ENCODE assay signal across 1 cellular context in the genomic region with DNA sequence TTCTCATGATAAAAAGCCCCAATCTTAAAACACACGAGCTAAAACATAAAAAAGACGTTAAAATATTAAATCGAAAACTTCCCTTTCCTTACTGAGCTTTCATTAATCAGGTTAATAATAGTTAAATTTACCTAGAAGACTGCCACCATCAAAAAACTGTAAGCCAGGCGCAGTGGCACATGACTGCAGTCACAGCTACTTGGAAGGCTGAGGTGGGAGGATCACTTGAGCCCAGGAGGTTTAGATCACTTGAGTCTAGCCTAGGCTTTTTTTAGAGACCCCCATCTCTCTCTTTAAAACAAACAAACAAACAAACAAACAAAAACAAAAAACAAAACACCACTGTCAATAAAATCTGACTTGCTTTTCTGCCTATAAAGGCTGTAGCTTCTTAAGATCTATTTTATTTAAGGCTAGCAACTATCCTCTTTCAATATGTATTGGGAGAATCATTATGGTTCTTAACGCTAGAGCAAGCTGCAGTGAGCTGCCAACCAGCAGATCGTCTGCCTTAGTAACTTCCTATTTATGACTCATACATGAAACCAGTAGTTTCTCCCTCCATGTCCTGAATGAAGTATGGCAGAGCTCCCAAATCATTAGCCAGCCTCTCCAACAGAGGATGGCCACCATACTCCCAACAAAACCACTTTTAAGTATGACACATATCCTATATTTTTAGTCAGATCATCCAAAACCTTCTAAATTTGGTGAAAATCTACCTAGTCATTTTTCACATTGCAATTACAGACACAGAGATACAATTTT.
TF ChIP-seq lines count a peak whose summit lies in the region.

No MANE protein-coding gene starts in this region.

TF ChIP-seq in SK-N-SH, 30 proteins besides CTCF, POLR2A, EP300 and RAD21 (continued from another document):
- TF ChIP-seq PBX3 (IDR thresholded peaks at IDR 0.05) (peak; percentile 84), FOSL2 (IDR thresholded peaks at IDR 0.05; ENCODE audit: borderline replicate concordance, low read depth) (peak; percentile 96), TAF1 (IDR thresholded peaks at IDR 0.05; ENCODE audit: borderline replicate concordance, low read depth, low read length) (0 out of 2 replicates have a peak, but pooled peaks have one; percentile 26), NFIC (IDR thresholded peaks at IDR 0.05; ENCODE audit: borderline replicate concordance) (peak; percentile 87), USF1 (IDR thresholded peaks at IDR 0.05; ENCODE audit: borderline replicate concordance, low read depth) (no peak; the same call in 1 of the 2 replicates), SMC3 (IDR thresholded peaks at IDR 0.05; ENCODE audit: low read depth, low read length) (no peak), IRF3 (IDR thresholded peaks at IDR 0.05; ENCODE audit: low read depth, low read length) (no peak), JUND (IDR thresholded peaks at IDR 0.05) (peak; percentile 90)
- TF ChIP-seq, protein P1, sequence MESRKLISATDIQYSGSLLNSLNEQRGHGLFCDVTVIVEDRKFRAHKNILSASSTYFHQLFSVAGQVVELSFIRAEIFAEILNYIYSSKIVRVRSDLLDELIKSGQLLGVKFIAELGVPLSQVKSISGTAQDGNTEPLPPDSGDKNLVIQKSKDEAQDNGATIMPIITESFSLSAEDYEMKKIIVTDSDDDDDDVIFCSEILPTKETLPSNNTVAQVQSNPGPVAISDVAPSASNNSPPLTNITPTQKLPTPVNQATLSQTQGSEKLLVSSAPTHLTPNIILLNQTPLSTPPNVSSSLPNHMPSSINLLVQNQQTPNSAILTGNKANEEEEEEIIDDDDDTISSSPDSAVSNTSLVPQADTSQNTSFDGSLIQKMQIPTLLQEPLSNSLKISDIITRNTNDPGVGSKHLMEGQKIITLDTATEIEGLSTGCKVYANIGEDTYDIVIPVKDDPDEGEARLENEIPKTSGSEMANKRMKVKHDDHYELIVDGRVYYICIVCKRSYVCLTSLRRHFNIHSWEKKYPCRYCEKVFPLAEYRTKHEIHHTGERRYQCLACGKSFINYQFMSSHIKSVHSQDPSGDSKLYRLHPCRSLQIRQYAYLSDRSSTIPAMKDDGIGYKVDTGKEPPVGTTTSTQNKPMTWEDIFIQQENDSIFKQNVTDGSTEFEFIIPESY (IDR thresholded peaks at IDR 0.05; ENCODE audit: borderline replicate concordance, low read depth) = no peak
